In genomic region chr4:173505924-173506779, GRCh38 we compare ENCODE assay signal across 8 cellular contexts. TPM values are rescaled to one million over a fixed set of nuclear protein-coding genes. Genes with fewer than 3 reads are reported as not detected.
A peak's percentile ranks its signal among the peaks of the same experiment; 100 is the strongest.
DNase-seq lines count a peak whose midpoint lies in the region; ATAC-seq, FAIRE-seq and TF ChIP-seq lines count a peak whose summit lies in the region.

No MANE protein-coding gene starts in this region.

- H3K4me3 Mint-ChIP-seq in immature natural killer cell: peak overlapping the region; percentile 74 to 81 (median 77)

- POLR2A ChIA-PET in GM12878 (lab: Charles Lee): no interaction called here

- peaks cover 43 to 47% of the 10 kb centered on the region in 2 donors for H3K4me1 Mint-ChIP-seq in immature natural killer cell

- no peaks in the 10 kb centered on the region for H3K36me3 ChIP-seq in GM12878 (ENCODE audit: control insufficient read depth in 2 of 2, insufficient read depth in 2 of 2, low read length in 1 of 2)

- FAIRE-seq in GM12878 (lab: Jason Lieb, UNC): peak; percentile 64

- BruUV-seq in GM12878 (replicated peaks; lab: Mats Ljungman, UMichigan): no TSS peak

- H3K79me2 ChIP-seq in GM12878 (ENCODE audit: control insufficient read depth, insufficient read depth, low read length): no peaks in the 10 kb centered on the region

- intact Hi-C loops in GM12878 (cut with micrococcal nuclease; ENCODE audit: unreplicated experiment): loop anchor here (1.0 to 5.0 kb wide), 3 partner anchors 486 to 650 kb away; no protein-coding TSS in a partner anchor

- H3K27me3 Mint-ChIP-seq in immature natural killer cell (ENCODE audit: low read depth in 3 of 3): peaks cover 46 to 65% (median 48%) of the 10 kb centered on the region in 3 donors

- no peak for TF ChIP-seq POLR2A in GM12878 (IDR thresholded peaks at IDR 0.05; ENCODE audit: low read depth, low read length)

- SMC1A ChIA-PET in GM12878 (lab: Charles Lee; ENCODE audit: uncharacterized antibody, unreplicated experiment): interaction anchor here (1.4 kb wide), 1 partner anchor 55 kb away, joined by 4 read pairs; no protein-coding TSS in a partner anchor

- no peaks in the 10 kb centered on the region for H4K20me1 ChIP-seq in GM12878 (ENCODE audit: control insufficient read depth, insufficient read depth)

- TF ChIP-seq EP300 in GM12878 (IDR thresholded peaks at IDR 0.05; ENCODE audit: borderline replicate concordance in 1 of 2, control insufficient read depth in 1 of 2, low read depth in 2 of 2, low read length in 2 of 2): no peak

- RAD21 ChIA-PET in GM12878 (lab: Charles Lee; ENCODE audit: unreplicated experiment): interaction anchor here (0.6 to 1.3 kb wide), 4 partner anchors 20 to 860 kb away, joined by 3 read pairs; no protein-coding TSS in a partner anchor

- peaks cover 0 to 9% (median 0%) of the 10 kb centered on the region in 3 donors for H3K36me3 Mint-ChIP-seq in immature natural killer cell

- H3K4me1 ChIP-seq in GM12878 (ENCODE audit: control insufficient read depth, insufficient read depth, low read length): peaks cover 14% of the 10 kb centered on the region

- ATAC-seq in GM19463 (IDR thresholded peaks at IDR 0.05; ENCODE audit: unreplicated experiment): peak; percentile 67
- peak; percentile 73 for ATAC-seq in HG03432 (IDR thresholded peaks at IDR 0.05; ENCODE audit: unreplicated experiment)
- peak; percentile 91 for ATAC-seq in GM12878

- H3K4me2 ChIP-seq in GM12878 (ENCODE audit: control insufficient read depth, insufficient read depth): peak overlapping the region; percentile 61

- peaks cover 6 to 22% of the 10 kb centered on the region in 2 experiments for H3K27me3 ChIP-seq in GM12878 (replicated peaks in 1 of 2; ENCODE audit: control insufficient read depth in 2 of 2, insufficient read depth in 2 of 2, low read length in 1 of 2)

- no peaks in the 10 kb centered on the region; the same call in 2 of the 3 replicates for H3K9me3 ChIP-seq in GM12878 (replicated peaks; ENCODE audit: control insufficient read depth, insufficient read depth, low read length)

- CTCF ChIA-PET in GM12878 (lab: Yijun Ruan, JAX): interaction anchor here (0.6 to 2.5 kb wide), 19 partner anchors 10 to 814 kb away, joined by 3 to 16 read pairs (median 3); no protein-coding TSS in a partner anchor

- peaks cover 0 to 45% (median 8%) of the 10 kb centered on the region in 6 donors for H3K9me3 Mint-ChIP-seq in immature natural killer cell

- DNase-seq in NCI-H345 (lab: John Stamatoyannopoulos, UW): peak; percentile 21
- DNase-seq in NCI-H345 treated with DMSO at 0.1 percent for 48 hours (lab: John Stamatoyannopoulos, UW; ENCODE audit: unreplicated experiment): no peak
- peak; percentile 89 for DNase-seq in NOMO-1 treated with DMSO at 0.1 percent for 48 hours (lab: John Stamatoyannopoulos, UW; ENCODE audit: unreplicated experiment)
- peak; percentile 41 for DNase-seq in GM12878 (ENCODE audit: low read depth, low spot score)
- no peak for DNase-seq in immature natural killer cell
- peak; percentile 74 for DNase-seq in stimulated activated CD8-positive, alpha-beta memory T cell treated with anti-CD3 and anti-CD28 coated beads, Interleukin-4, amount 100 ng/mL, for 48 hours

- no peak overlapping the region for H3K27ac ChIP-seq in GM12878 (ENCODE audit: control insufficient read depth, insufficient read depth)

- TF ChIP-seq RAD21 in GM12878 (IDR thresholded peaks at IDR 0.05; ENCODE audit: insufficient read depth, low read depth, low read length): peak; percentile 84

- H3K27ac Mint-ChIP-seq in immature natural killer cell: peak overlapping the region in 1 of 6 donors; percentile 55

- 37% methylated on average over 20 of the region's 20 CpGs for WGBS in GM12878 (ENCODE audit: insufficient coverage, insufficient replicate concordance, low lambda C conversion rate, missing lambda C conversion rate)

- no peak overlapping the region for H3K4me3 ChIP-seq in GM12878

- in situ Hi-C loops in GM12878 (cut with MboI): loop anchor here (25.0 kb wide), 1 partner anchor 806 kb away; no protein-coding TSS in a partner anchor

- no peak overlapping the region for H3K9ac ChIP-seq in GM12878 (ENCODE audit: control insufficient read depth, insufficient read depth, low read length)

- TF ChIP-seq CTCF in GM12878 (IDR thresholded peaks at IDR 0.05 in 2 of 3, conservative IDR thresholded peaks at IDR 0.05 in 1 of 3; ENCODE audit: control insufficient read depth in 2 of 3, extremely low read depth in 1 of 3, insufficient read depth in 1 of 3, low read depth in 3 of 3, low read length in 3 of 3): peak; percentile 72 to 79 (median 73)

- peak overlapping the region; percentile 75 for H2AFZ ChIP-seq in GM12878 (ENCODE audit: control insufficient read depth, low read depth, low read length)

TF ChIP-seq in GM12878, 131 proteins besides CTCF, POLR2A, EP300 and RAD21 (continues in another document):
- no peak for TF ChIP-seq ZNF592 (IDR thresholded peaks at IDR 0.05)
- peak; percentile 55; the same call in 1 of the 2 replicates for TF ChIP-seq MEF2A (IDR thresholded peaks at IDR 0.05; ENCODE audit: insufficient read depth, low read depth, low read length)
- no peak for TF ChIP-seq ZNF24 (IDR thresholded peaks at IDR 0.05)
- no peak for TF ChIP-seq IRF3 (IDR thresholded peaks at IDR 0.05)
- no peak for TF ChIP-seq MYC (IDR thresholded peaks at IDR 0.05; ENCODE audit: insufficient read depth, insufficient read length, insufficient replicate concordance, low read length, severe bottlenecking)
- TF ChIP-seq SMAD1 (IDR thresholded peaks at IDR 0.05; ENCODE audit: low read depth, partially characterized antibody): no peak
- no peak for TF ChIP-seq MLLT1 (IDR thresholded peaks at IDR 0.05)

RNA-seq across cellular contexts. Expression of gene HAND2, which starts 23.9 kb away (rescaled TPM):
- not detected in 2 replicates for total RNA-seq in GM12878 (2013; cell fraction: nucleolus; rRNA removed)
- total RNA-seq in GM12878 (2014; rRNA removed) (not detected in 2 replicates), GM12878 (2014; rRNA removed; fragmentation: Illumina TruSeq; extraction: Trizol) (not detected in 2 replicates), GM12878 (2021) (not detected in 2 replicates)
- not detected for polyA plus RNA-seq in GM12878 (2011; ENCODE audit: low read depth)
- polyA plus RNA-seq in GM12878 (2011; rRNA removed) (not detected in 2 replicates), GM12878 (2014; fragmentation: Illumina TruSeq; extraction: Trizol) (not detected in 2 replicates), GM12878 (2014; fragmentation: Nextera tagmentation; extraction: Ambion mirVana) (not detected), GM12878 (2014; rRNA removed) (not detected in 2 replicates), GM12878 (2016; fragmentation: Nextera tagmentation; extraction: Ambion mirVana) (under 1 TPM in 1 of 2 experiments, not detected in 1; 0.09 TPM), immature natural killer cell (not detected)
- not detected in 2 replicates for polyA plus RNA-seq in GM12878 (2011; cell fraction: cytosol; rRNA removed)
- not detected in 2 replicates for polyA plus RNA-seq in GM12878 (2011; cell fraction: nucleus; rRNA removed)
- polyA plus RNA-seq in GM12878 (2012): not detected in 2 replicates
- polyA minus RNA-seq in GM12878 (2011; rRNA and poly(A)+ RNA removed): not detected in 2 replicates
- polyA minus RNA-seq in GM12878 (2011; cell fraction: cytosol; rRNA and poly(A)+ RNA removed): not detected in 2 replicates
- polyA minus RNA-seq in GM12878 (2011; cell fraction: nucleus; rRNA and poly(A)+ RNA removed): not detected in 2 replicates

Comparison
In these comparisons a context has a peak if more than half of its experiments do, and no peak if none do; other contexts are left out.
1. DNase-seq: peak in NCI-H345 (single experiment), NOMO-1 treated with DMSO at 0.1 percent for 48 hours (single experiment), GM12878 (single experiment) and stimulated activated CD8-positive, alpha-beta memory T cell treated with anti-CD3 and anti-CD28 coated beads, Interleukin-4, amount 100 ng/mL, for 48 hours (single experiment); none in NCI-H345 treated with DMSO at 0.1 percent for 48 hours (single experiment) and immature natural killer cell (0 of 3).
2. Peak in every context shown above with its lines, with median percentiles within 50 percentile points of each other: ATAC-seq.